8 cellular contexts compared by ENCODE assay signal in genomic region chr15:72636519-72637282, GRCh38. TPM values are rescaled to one million over a fixed set of nuclear protein-coding genes. Genes with fewer than 3 reads are reported as not detected.
DNase-seq lines count a peak whose midpoint lies in the region; ATAC-seq, FAIRE-seq and TF ChIP-seq lines count a peak whose summit lies in the region.
"Not testable (repeated sequence)": the region's sequence is repeated elsewhere in the genome, so short reads cannot be mapped to it uniquely, and the experiment has no call there.

No MANE protein-coding gene starts in this region.

- not testable (repeated sequence) for TF ChIP-seq EP300 in stomach (IDR thresholded peaks at IDR 0.05)

- H3K27me3 Mint-ChIP-seq in activated T-cell treated with anti-CD3 and anti-CD28 coated beads, Interleukin-2, amount 50 U/mL, for 24 hours, result not testable (repeated sequence)

- H3K27ac ChIP-seq in kidney (ENCODE audit: low read depth in 2 of 2, low read length in 2 of 2), result not testable (repeated sequence)
- peak overlapping the region in 1 of 5 donors; percentile 70 for H3K27ac ChIP-seq in stomach

- whole genome bisulfite sequencing in stomach, 5 donors, result 1 to 2% methylated on average over 12 to 18 of the region's 43 CpGs; no CpG with 5 or more reads in 3 of the 5 donors

- H3K36me3 ChIP-seq in kidney (ENCODE audit: control insufficient read depth in 1 of 2, insufficient read depth in 2 of 2, low read length in 2 of 2); stomach: not testable (repeated sequence)

- H3K27me3 ChIP-seq in stomach, result not testable (repeated sequence)

- not testable (repeated sequence) for H3K9ac ChIP-seq in kidney (ENCODE audit: low read length in 2 of 2)

- peak; percentile 81 for ATAC-seq in HG02798 (IDR thresholded peaks at IDR 0.05; ENCODE audit: poor library complexity, unreplicated experiment)

- not testable (repeated sequence) for FAIRE-seq in kidney (lab: Jason Lieb, UNC)

- not testable (repeated sequence) for H3K27ac Mint-ChIP-seq in activated T-cell treated with anti-CD3 and anti-CD28 coated beads, Interleukin-2, amount 50 U/mL, for 24 hours

- H3K4me1 Mint-ChIP-seq in activated T-cell treated with anti-CD3 and anti-CD28 coated beads, Interleukin-2, amount 50 U/mL, for 24 hours (ENCODE audit: low read depth), result not testable (repeated sequence)

- DNase-seq in ELR (ENCODE audit: low read depth), result peak; percentile 87
- DNase-seq in RKO (ENCODE audit: low spot score), result peak; percentile 81
- peak; percentile 64 for DNase-seq in activated T-cell treated with anti-CD3 and anti-CD28 coated beads, Interleukin-2, amount 50 U/mL, for 24 hours
- peak; percentile 31 for DNase-seq in effector CD4-positive, alpha-beta T cell
- peak; percentile 89 for DNase-seq in kidney
- peak; percentile 78 for DNase-seq in putamen (ENCODE audit: low spot score)
- DNase-seq in stomach, result peak; percentile 80

- H3K36me3 Mint-ChIP-seq in activated T-cell treated with anti-CD3 and anti-CD28 coated beads, Interleukin-2, amount 50 U/mL, for 24 hours (ENCODE audit: low read depth), result not testable (repeated sequence)

- intact Hi-C loops in kidney (cut with DNase I); stomach (cut with DNase I; ENCODE audit: low total_unique reads): not testable (repeated sequence)

- H3K4me3 Mint-ChIP-seq in activated T-cell treated with anti-CD3 and anti-CD28 coated beads, Interleukin-2, amount 50 U/mL, for 24 hours, result not testable (repeated sequence)

- not testable (repeated sequence) for TF ChIP-seq CTCF in kidney (IDR thresholded peaks at IDR 0.05; ENCODE audit: borderline replicate concordance, extremely low read depth, insufficient read depth); stomach (IDR thresholded peaks at IDR 0.05)

- H3K4me1 ChIP-seq in kidney (ENCODE audit: control insufficient read depth in 1 of 2, insufficient read depth in 1 of 2, low read depth in 1 of 2, low read length in 2 of 2); stomach: not testable (repeated sequence)

- TF ChIP-seq POLR2A in stomach (IDR thresholded peaks at IDR 0.05), result not testable (repeated sequence)

- H3K9me3 ChIP-seq in kidney (ENCODE audit: control insufficient read depth in 1 of 2, low read length in 2 of 2); stomach: not testable (repeated sequence)

- not testable (repeated sequence) for H3K9me3 Mint-ChIP-seq in activated T-cell treated with anti-CD3 and anti-CD28 coated beads, Interleukin-2, amount 50 U/mL, for 24 hours

- H3K4me3 ChIP-seq in kidney (ENCODE audit: low read length in 2 of 2), result not testable (repeated sequence)
- H3K4me3 ChIP-seq in stomach, result peak overlapping the region in 3 of 4 donors; percentile 33 to 42 (median 41)

RNA-seq across cellular contexts. Expression of gene GOLGA6B, which starts 17.8 kb away (rescaled TPM):
- total RNA-seq in kidney (not detected), stomach (not detected)
- polyA plus RNA-seq in kidney (ENCODE audit: insufficient read depth, low read depth, low replicate concordance) (not detected), stomach (not detected)

RNA-seq across cellular contexts. Expression of gene HIGD2B, which starts 49.3 kb away (rescaled TPM):
- total RNA-seq in kidney (not detected), stomach (under 1 TPM in 1 of 5 donors, not detected in 4; 0.37 TPM)
- polyA plus RNA-seq in kidney (ENCODE audit: insufficient read depth, low read depth, low replicate concordance) (not detected), stomach (not detected)

RNA-seq across cellular contexts. Expression of gene BBS4, which starts 49.3 kb away (rescaled TPM):
- total RNA-seq in kidney (29.3 TPM), stomach (10 to 100 TPM in 4 of 5 donors, 1 to 10 TPM in 1; 4.3 to 53.1 (median 46.7) TPM)
- polyA plus RNA-seq in kidney (ENCODE audit: insufficient read depth, low read depth, low replicate concordance) (17.2 TPM), stomach (10 to 100 TPM in 2 of 3 donors, 1 to 10 TPM in 1; 7.3 to 14.4 (median 10.8) TPM)

Comparison
In these comparisons a context has a peak if more than half of its experiments do, and no peak if none do; other contexts are left out.
1. DNase-seq: peak in every context shown above with its lines; median percentile 89 in kidney; 87 in ELR; 81 in RKO; 80 in stomach; 78 in putamen; 64 in activated T-cell treated with anti-CD3 and anti-CD28 coated beads, Interleukin-2, amount 50 U/mL, for 24 hours; 31 in effector CD4-positive, alpha-beta T cell.